26 cellular contexts compared by ENCODE assay signal in the genomic region with DNA sequence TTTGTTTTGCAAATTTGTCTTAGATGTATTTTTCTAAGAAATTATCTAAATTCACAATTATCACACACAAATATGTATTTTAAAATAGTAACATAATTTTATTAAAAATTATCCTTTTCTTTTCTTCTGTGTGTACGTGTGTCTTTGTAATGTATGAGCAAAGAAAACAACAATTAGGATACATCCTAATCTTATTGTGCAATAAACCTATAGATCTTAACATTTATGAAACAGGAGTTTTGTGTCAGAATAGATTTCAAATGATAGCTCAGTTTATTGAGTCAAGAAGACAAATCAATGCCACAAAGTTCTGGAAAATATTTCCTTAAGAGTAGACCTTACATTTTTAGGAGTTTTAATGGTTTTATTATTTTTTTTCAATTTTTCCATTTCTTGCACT.
"Had no signal": no experiment of that assay in that cellular context is flagged by ENCODE, and none has a peak within 500 bp of the region (broad histone marks: within the 10 kb centered on the region; RNA-seq: fewer than 3 reads in every experiment).

No MANE protein-coding gene starts in this region.

- FAIRE-seq: urothelium cell line had no signal

- DNase-seq: naive thymus-derived CD4-positive, alpha-beta T cell; natural killer cell; occipital lobe; ovary; posterior cingulate gyrus; psoas muscle; right cardiac atrium; stimulated activated CD4-positive, alpha-beta T cell treated with anti-CD3 and anti-CD28 coated beads, Interleukin-15, amount 100 ng/mL, for 24 hours; stimulated activated CD4-positive, alpha-beta T cell treated with anti-CD3 and anti-CD28 coated beads, Interleukin-2, amount 100 ng/mL, for 24 hours; stimulated activated CD4-positive, alpha-beta T cell treated with anti-CD3 and anti-CD28 coated beads, Interleukin-2, amount 100 ng/mL, for 48 hours; stimulated activated CD4-positive, alpha-beta T cell treated with anti-CD3 and anti-CD28 coated beads, Interleukin-4, amount 100 ng/mL, for 24 hours; stimulated activated naive B cell treated with anti-CD40 and anti-IgM and Interleukin-4, amounts not matched to agents 10 μg/mL and 1 μg/mL and 100 μg/mL, for 72 hours; stimulated activated naive CD4-positive, alpha-beta T cell treated with Interleukin-2 at 50 U/mL for 16 hours; stomach; thyroid gland; trophoblast cell; upper lobe of left lung had no signal

- ATAC-seq: naive thymus-derived CD4-positive, alpha-beta T cell; natural killer cell; psoas muscle; right cardiac atrium; sciatic nerve; stimulated activated effector memory CD8-positive, alpha-beta T cell treated with anti-CD3 and anti-CD28 coated beads, Interleukin-12 subunit alpha, Interleukin-12 subunit beta, amount 100 ng/mL, for 72 hours; stimulated activated naive B cell treated with anti-CD40 and anti-IgM and Interleukin-4, amounts not matched to agents 10 μg/mL and 1 μg/mL and 100 μg/mL, for 72 hours had no signal

- H3K9me3 ChIP-seq: ovary, psoas muscle, stomach, thoracic aorta, thyroid gland, upper lobe of left lung, vagina had no signal

- H3K36me3 ChIP-seq: neural progenitor cell, ovary, stomach, thoracic aorta, thyroid gland, tibial nerve, upper lobe of left lung, vagina had no signal

- H3K9ac ChIP-seq: neural progenitor cell, parathyroid adenoma had no signal

- H3K4me2 ChIP-seq: neural progenitor cell had no signal

- H2AFZ ChIP-seq: neural progenitor cell, parathyroid adenoma had no signal

- H3K27me3 ChIP-seq: neural progenitor cell, ovary, stomach, thyroid gland, tibial nerve, upper lobe of left lung, vagina had no signal

- H3K79me2 ChIP-seq: parathyroid adenoma had no signal

- H3K4me1 ChIP-seq: neural progenitor cell, parathyroid adenoma, psoas muscle, stomach, thyroid gland, tibial nerve, upper lobe of left lung, vagina had no signal

- H3K27ac ChIP-seq: neural progenitor cell, ovary, parathyroid adenoma, psoas muscle, skin epidermis, stomach, thoracic aorta, thyroid gland, tibial nerve, upper lobe of left lung, vagina had no signal

- H3K4me3 ChIP-seq: neural progenitor cell, ovary, psoas muscle, skin epidermis, stomach, thoracic aorta, thyroid gland, tibial nerve, upper lobe of left lung, vagina had no signal
